7 cellular contexts compared by ENCODE assay signal in genomic region chr12:93419388-93420034, GRCh38. TPM values are rescaled to one million over a fixed set of nuclear protein-coding genes. Genes with fewer than 3 reads are reported as not detected.
A peak's percentile ranks its signal among the peaks of the same experiment; 100 is the strongest.
DNase-seq lines count a peak whose midpoint lies in the region; ATAC-seq and TF ChIP-seq lines count a peak whose summit lies in the region.

No MANE protein-coding gene starts in this region.

- no peaks in the 10 kb centered on the region for H3K9me3 ChIP-seq in esophagus muscularis mucosa
- H3K9me3 ChIP-seq in neutrophil = no peaks in the 10 kb centered on the region

- WGBS in esophagus muscularis mucosa = 29% methylated on average over 1 of the region's 1 CpG

- peak; percentile 72 for DNase-seq in ELR (ENCODE audit: low read depth)
- DNase-seq in HT-29 (ENCODE audit: low spot score) = peak; percentile 59
- peak; percentile 86 for DNase-seq in SIG-M5 treated with dmso at 0.1 percent for 504 hours (lab: John Stamatoyannopoulos, UW; ENCODE audit: unreplicated experiment)
- DNase-seq in esophagus muscularis mucosa (ENCODE audit: extremely low spot score) = no peak

- peaks cover 38 to 65% (median 59%) of the 10 kb centered on the region in 4 donors for H3K4me1 ChIP-seq in esophagus muscularis mucosa
- peaks cover 4 to 6% of the 10 kb centered on the region in 2 experiments for H3K4me1 ChIP-seq in neutrophil (ENCODE audit: control insufficient read depth in 1 of 2, insufficient read depth in 1 of 2, low read depth in 1 of 2, low read length in 1 of 2)

- intact Hi-C loops in esophagus muscularis mucosa (cut with DNase I) = loop anchor here (2.0 to 10.0 kb wide), 2 partner anchors 433 to 635 kb away; no protein-coding TSS in a partner anchor

- H3K4me3 ChIP-seq in esophagus muscularis mucosa = peak overlapping the region in 1 of 4 donors; percentile 24
- no peak overlapping the region for H3K4me3 ChIP-seq in neutrophil (ENCODE audit: low read depth in 1 of 2, low read length in 1 of 2)

- H3K27me3 ChIP-seq in esophagus muscularis mucosa (no peaks in the 10 kb centered on the region), neutrophil (no peaks in the 10 kb centered on the region)

- no peak for TF ChIP-seq POLR2A in esophagus muscularis mucosa (IDR thresholded peaks at IDR 0.05; ENCODE audit: low read depth)

- H3K27ac ChIP-seq in esophagus muscularis mucosa (replicated peaks in 1 of 4) (no peak overlapping the region), neutrophil (no peak overlapping the region)

- no peak for TF ChIP-seq EP300 in esophagus muscularis mucosa (IDR thresholded peaks at IDR 0.05)

- no peaks in the 10 kb centered on the region for H3K36me3 ChIP-seq in esophagus muscularis mucosa
- no peaks in the 10 kb centered on the region for H3K36me3 ChIP-seq in neutrophil

- no peak for ATAC-seq in HG03045 (IDR thresholded peaks at IDR 0.05; ENCODE audit: unreplicated experiment)
- no peak for ATAC-seq in HG02973 (IDR thresholded peaks at IDR 0.05; ENCODE audit: unreplicated experiment)

- TF ChIP-seq CTCF in esophagus muscularis mucosa (IDR thresholded peaks at IDR 0.05) (peak; percentile 60 to 74 (median 70)), neutrophil (IDR thresholded peaks at IDR 0.05) (peak; percentile 52)

RNA-seq across cellular contexts. Expression of gene UBE2N, which starts 22.2 kb away (rescaled TPM):
- total RNA-seq in HT-29 (2014; rRNA removed; shearing (Covaris generic)) = 179 and 240 TPM in 2 replicates
- total RNA-seq in esophagus muscularis mucosa = 100 to 1,000 TPM in 1 of 4 donors, 10 to 100 TPM in 3; 37.8 to 106 (median 61.8) TPM

RNA-seq across cellular contexts. Expression of gene NUDT4, which starts 41.8 kb away (rescaled TPM):
- 120 and 129 TPM in 2 replicates for total RNA-seq in HT-29 (2014; rRNA removed; shearing (Covaris generic))
- 100 to 1,000 TPM in 3 of 4 donors, 10 to 100 TPM in 1; 93.0 to 238 (median 112) TPM for total RNA-seq in esophagus muscularis mucosa

RNA-seq across cellular contexts. Expression of gene MRPL42, which starts 47.8 kb away (rescaled TPM):
- total RNA-seq in HT-29 (2014; rRNA removed; shearing (Covaris generic)) = 39.5 and 43.4 TPM in 2 replicates
- 10 to 100 TPM; 21.6 to 44.2 (median 34.8) TPM for total RNA-seq in esophagus muscularis mucosa
